18 cellular contexts compared by ENCODE assay signal in genomic region chr2:198698230-198698629, GRCh38.
"Had no signal": no experiment of that assay in that cellular context is flagged by ENCODE, and none has a peak within 500 bp of the region (broad histone marks: within the 10 kb centered on the region; RNA-seq: fewer than 3 reads in every experiment).

No MANE protein-coding gene starts in this region.

- H3K4me1 Mint-ChIP-seq: activated T-helper 17 cell treated with anti-CD3 and anti-CD28 coated beads, Interleukin-2, amount 50 U/mL, for 72 hours; central memory CD8-positive, alpha-beta T cell; nephron had no signal

- H3K27me3 Mint-ChIP-seq: activated T-helper 17 cell treated with anti-CD3 and anti-CD28 coated beads, Interleukin-2, amount 50 U/mL, for 72 hours; central memory CD8-positive, alpha-beta T cell; stimulated activated naive CD8-positive, alpha-beta T cell treated with anti-CD3 and anti-CD28 coated beads, Interleukin-15, Interleukin-2, amounts not matched to agents 100 ng/mL and 50 ng/mL, for 24 hours; type B pancreatic cell had no signal

- ATAC-seq: activated T-helper 17 cell treated with anti-CD3 and anti-CD28 coated beads, Interleukin-2, amount 50 U/mL, for 72 hours; right cardiac atrium had no signal

- H3K4me3 Mint-ChIP-seq: activated T-helper 17 cell treated with anti-CD3 and anti-CD28 coated beads, Interleukin-2, amount 50 U/mL, for 72 hours; central memory CD8-positive, alpha-beta T cell; nephron; stimulated activated naive CD8-positive, alpha-beta T cell treated with anti-CD3 and anti-CD28 coated beads, Interleukin-15, Interleukin-2, amounts not matched to agents 100 ng/mL and 50 ng/mL, for 24 hours; type B pancreatic cell had no signal

- H3K36me3 Mint-ChIP-seq: type B pancreatic cell had no signal

- H3K9me3 Mint-ChIP-seq: activated T-helper 17 cell treated with anti-CD3 and anti-CD28 coated beads, Interleukin-2, amount 50 U/mL, for 72 hours; nephron; stimulated activated naive CD8-positive, alpha-beta T cell treated with anti-CD3 and anti-CD28 coated beads, Interleukin-15, Interleukin-2, amounts not matched to agents 100 ng/mL and 50 ng/mL, for 24 hours; type B pancreatic cell had no signal

- DNase-seq: activated CD4-positive, alpha-beta T cell treated with anti-CD3 and anti-CD28 coated beads, Interleukin-2, amount 50 U/mL, for 48 hours; activated naive CD4-positive, alpha-beta T cell treated with Interleukin-2 at 50 U/mL for 16 hours; anterior cingulate cortex; brain microvascular endothelial cell; cortex of kidney; effector CD4-positive, alpha-beta T cell; foreskin fibroblast; glutamatergic neuron; mesendoderm; nucleus accumbens; right cardiac atrium; stimulated activated CD4-positive, alpha-beta T cell treated with anti-CD3 and anti-CD28 coated beads, Interleukin-4, amount 100 ng/mL, for 4 hours; stimulated activated CD8-positive, alpha-beta memory T cell treated with anti-CD3 and anti-CD28 coated beads, Interleukin-4, amount 100 ng/mL, for 48 hours had no signal

- H3K27ac Mint-ChIP-seq: activated T-helper 17 cell treated with anti-CD3 and anti-CD28 coated beads, Interleukin-2, amount 50 U/mL, for 72 hours; nephron; stimulated activated naive CD8-positive, alpha-beta T cell treated with anti-CD3 and anti-CD28 coated beads, Interleukin-15, Interleukin-2, amounts not matched to agents 100 ng/mL and 50 ng/mL, for 24 hours; type B pancreatic cell had no signal
